1 cellular context compared by ENCODE assay signal in the genomic region with DNA sequence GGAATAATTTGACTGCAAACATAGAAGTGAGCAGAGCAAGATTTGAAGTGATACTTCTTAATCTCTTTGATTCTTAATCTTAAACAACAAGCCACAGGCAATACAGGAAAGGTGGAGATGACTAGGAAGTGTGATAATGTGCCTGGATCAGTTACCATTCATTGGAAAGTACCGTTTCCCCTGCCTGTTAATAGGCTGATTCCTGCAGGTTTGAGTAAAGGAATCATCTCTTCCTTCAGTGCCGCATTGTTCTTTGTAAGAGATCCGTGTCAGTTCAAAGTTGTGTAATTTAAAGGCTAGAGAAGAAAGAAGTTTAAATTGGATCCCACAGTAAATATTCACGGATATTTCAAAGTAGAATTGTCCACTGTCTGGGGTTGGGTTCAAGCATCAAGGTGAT.
TF ChIP-seq lines count a peak whose summit lies in the region.

No MANE protein-coding gene starts in this region.

TF ChIP-seq in IMR-90, 13 proteins besides CTCF, POLR2A, EP300 and RAD21:
- TF ChIP-seq MXI1 (IDR thresholded peaks at IDR 0.05; ENCODE audit: borderline replicate concordance, low read depth, low read length) (no peak), CEBPB (IDR thresholded peaks at IDR 0.05; ENCODE audit: low read depth, low read length) (no peak), FOS (IDR thresholded peaks at IDR 0.05; ENCODE audit: low read depth, low read length) (no peak)
